In the genomic region with DNA sequence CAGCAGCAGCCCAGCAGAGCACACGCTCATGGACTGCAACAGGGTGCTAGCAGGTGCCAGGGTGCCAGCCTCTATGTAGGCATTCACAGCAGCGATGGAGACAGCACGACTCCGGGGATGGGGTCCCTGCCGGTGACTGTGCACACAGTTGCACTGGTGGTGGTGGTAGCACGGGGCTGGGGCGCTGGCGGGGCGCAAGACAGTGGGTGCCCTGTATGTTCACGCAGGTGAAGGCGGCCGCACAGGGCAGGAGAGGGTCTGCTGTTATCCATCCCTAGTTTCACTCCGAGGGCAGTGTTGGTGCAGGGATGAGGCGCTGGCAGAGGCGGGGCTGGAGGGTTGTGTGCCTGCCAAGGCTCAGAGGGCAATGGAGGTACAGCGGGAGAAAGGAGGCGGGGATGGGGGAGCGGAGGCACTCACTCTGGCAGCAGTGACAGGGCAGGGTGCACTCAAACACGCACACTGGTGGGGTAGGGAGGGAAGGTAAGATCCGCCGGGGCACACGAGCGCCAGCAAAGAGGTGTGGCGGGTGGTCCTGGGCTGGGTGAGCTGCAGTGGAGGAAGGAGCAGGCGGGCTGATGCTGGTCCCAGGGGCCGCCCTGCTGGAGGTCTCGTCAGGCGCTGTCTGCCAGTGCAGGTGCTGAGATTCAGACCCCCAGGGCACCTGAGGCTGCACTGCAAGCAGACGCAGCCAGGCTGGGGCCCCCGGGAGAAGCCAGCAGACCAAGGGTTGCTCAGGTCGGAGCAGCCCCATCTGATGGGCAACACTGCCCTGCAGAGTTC, we compare ENCODE assay signal across 17 cellular contexts.
"Had no signal": no experiment of that assay in that cellular context is flagged by ENCODE, and none has a peak within 500 bp of the region (broad histone marks: within the 10 kb centered on the region; RNA-seq: fewer than 3 reads in every experiment).

No MANE protein-coding gene starts in this region.

- DNase-seq: effector CD8-positive, alpha-beta T cell; esophagus squamous epithelium; foreskin fibroblast; glutamatergic neuron; left colon; mucosa of descending colon; naive thymus-derived CD8-positive, alpha-beta T cell; spleen; stimulated activated CD4-positive, alpha-beta T cell treated with anti-CD3 and anti-CD28 coated beads, Interleukin-15, amount 100 ng/mL, for 24 hours; stimulated activated CD4-positive, alpha-beta T cell treated with anti-CD3 and anti-CD28 coated beads, Interleukin-1b, Interleukin-23, amount 100 ng/mL, for 48 hours; stimulated activated CD4-positive, alpha-beta T cell treated with anti-CD3 and anti-CD28 coated beads, Interleukin-4, amount 100 ng/mL, for 24 hours; stimulated activated naive B cell treated with anti-CD40 and anti-IgM and Interleukin-4, amounts not matched to agents 10 μg/mL and 1 μg/mL and 100 μg/mL, for 72 hours had no signal

- H3K4me3 ChIP-seq: coronary artery, esophagus squamous epithelium, gastroesophageal sphincter, mucosa of descending colon, spleen, upper lobe of left lung, vagina had no signal

- H3K36me3 ChIP-seq: esophagus squamous epithelium, gastroesophageal sphincter, spleen, upper lobe of left lung, vagina had no signal

- H3K4me3 Mint-ChIP-seq: naive thymus-derived CD8-positive, alpha-beta T cell; stimulated activated naive B cell treated with anti-CD40 and anti-IgM and Interleukin-4, amounts not matched to agents 10 μg/mL and 1 μg/mL and 100 μg/mL, for 72 hours had no signal

- H3K27me3 ChIP-seq: esophagus squamous epithelium, upper lobe of left lung, vagina had no signal

- H3K27ac Mint-ChIP-seq: naive thymus-derived CD8-positive, alpha-beta T cell; stimulated activated naive B cell treated with anti-CD40 and anti-IgM and Interleukin-4, amounts not matched to agents 10 μg/mL and 1 μg/mL and 100 μg/mL, for 72 hours had no signal

- H3K9me3 ChIP-seq: esophagus squamous epithelium, vagina had no signal

- ATAC-seq: gastroesophageal sphincter; left colon; mucosa of descending colon; naive thymus-derived CD8-positive, alpha-beta T cell; sciatic nerve; stimulated activated naive B cell treated with anti-CD40 and anti-IgM and Interleukin-4, amounts not matched to agents 10 μg/mL and 1 μg/mL and 100 μg/mL, for 72 hours had no signal

- H3K27ac ChIP-seq: coronary artery, esophagus squamous epithelium, gastroesophageal sphincter, spleen, upper lobe of left lung, vagina had no signal

- H3K4me1 ChIP-seq: esophagus squamous epithelium, gastroesophageal sphincter, spleen, upper lobe of left lung, vagina had no signal

- H3K4me1 Mint-ChIP-seq: stimulated activated naive B cell treated with anti-CD40 and anti-IgM and Interleukin-4, amounts not matched to agents 10 μg/mL and 1 μg/mL and 100 μg/mL, for 72 hours had no signal
